17 cellular contexts compared by ENCODE assay signal in the genomic region with DNA sequence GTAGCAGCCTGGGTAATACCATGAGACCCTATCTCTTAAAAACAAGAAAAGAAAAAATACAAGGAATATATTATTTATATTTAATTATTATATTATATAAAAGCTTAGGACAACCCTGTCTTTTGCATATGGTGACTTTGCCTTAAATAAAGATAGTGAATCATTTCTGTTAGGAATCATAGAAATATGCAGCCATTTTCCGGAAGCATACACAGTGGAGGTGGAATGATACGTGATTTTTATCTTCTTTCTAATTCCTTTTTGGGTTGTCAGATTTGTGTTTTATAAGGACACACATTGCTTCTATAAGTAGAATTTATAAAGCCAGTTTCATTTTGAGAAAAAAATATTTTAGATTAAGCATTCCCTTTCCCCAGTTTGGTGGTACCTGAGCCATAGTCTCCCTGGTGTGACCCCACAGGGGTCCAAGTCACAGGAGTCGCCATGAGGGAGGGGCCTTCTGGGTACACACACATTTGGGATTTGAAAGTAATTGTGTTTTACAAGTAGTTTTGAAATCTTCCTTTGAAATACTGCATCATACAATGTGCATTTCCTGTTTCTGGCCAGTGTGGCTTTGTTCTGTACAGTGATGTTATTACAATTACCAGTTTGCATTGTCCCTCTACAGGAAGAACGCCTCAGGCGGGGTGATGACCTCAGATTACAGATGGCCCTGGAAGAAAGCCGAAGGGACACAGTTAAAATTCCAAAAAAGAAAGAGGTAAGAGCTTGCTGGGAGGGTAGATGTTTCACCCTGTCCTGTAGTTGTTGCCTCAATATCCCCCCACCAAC. TPM values are rescaled to one million over a fixed set of nuclear protein-coding genes. Genes with fewer than 3 reads are reported as not detected.
A peak's percentile ranks its signal among the peaks of the same experiment; 100 is the strongest.
DNase-seq lines count a peak whose midpoint lies in the region; ATAC-seq, FAIRE-seq and TF ChIP-seq lines count a peak whose summit lies in the region.
"Had no signal": no experiment of that assay in that cellular context is flagged by ENCODE, and none has a peak within 500 bp of the region (broad histone marks: within the 10 kb centered on the region; RNA-seq: fewer than 3 reads in every experiment).

No MANE protein-coding gene starts in this region.

- no peaks in the 10 kb centered on the region for H3K27me3 Mint-ChIP-seq in osteocyte (ENCODE audit: unreplicated experiment)
- H3K27me3 Mint-ChIP-seq: central memory CD8-positive, alpha-beta T cell had no signal

- H3K27ac Mint-ChIP-seq in osteocyte (ENCODE audit: unreplicated experiment): peak overlapping the region; percentile 38
- H3K27ac Mint-ChIP-seq: CD4-positive, CD25-positive, alpha-beta regulatory T cell; nephron progenitor cell; T-helper 2 cell treated with Interferon-gamma antibody and Interleukin-4, amounts not matched to agents 5 μg/mL and 100 μg/mL, for 36 hours had no signal

- TF ChIP-seq CTCF in esophagus muscularis mucosa (IDR thresholded peaks at IDR 0.05) (no peak), osteocyte (IDR thresholded peaks at IDR 0.05) (no peak)

- H3K9me3 ChIP-seq in BLaER1 treated with 17β-estradiol and CSF1 and Interleukin-3, amounts not matched to agents 10 nM and 100 nM (replicated peaks in 1 of 11): no peaks in the 10 kb centered on the region
- no peaks in the 10 kb centered on the region for H3K9me3 ChIP-seq in esophagus muscularis mucosa

- FAIRE-seq in frontal cortex (lab: Jason Lieb, UNC): no peak
- FAIRE-seq: islet of Langerhans, K562 had no signal

- no peaks in the 10 kb centered on the region for H3K36me3 ChIP-seq in BLaER1 treated with 17β-estradiol and CSF1 and Interleukin-3, amounts not matched to agents 10 nM and 100 nM
- H3K36me3 ChIP-seq in esophagus muscularis mucosa: peaks cover 20 to 61% (median 51%) of the 10 kb centered on the region in 4 donors

- H3K4me2 ChIP-seq in BLaER1 treated with 17β-estradiol and CSF1 and Interleukin-3, amounts not matched to agents 10 nM and 100 nM: peak overlapping the region; percentile 31 to 85 (median 69)
- H3K4me2 ChIP-seq: PC-9 had no signal

- peaks cover 60 to 97% (median 79%) of the 10 kb centered on the region in 11 experiments for H3K27me3 ChIP-seq in BLaER1 treated with 17β-estradiol and CSF1 and Interleukin-3, amounts not matched to agents 10 nM and 100 nM
- no peaks in the 10 kb centered on the region for H3K27me3 ChIP-seq in esophagus muscularis mucosa

- intact Hi-C loops in esophagus muscularis mucosa (cut with DNase I): no loop called here

- H3K4me1 ChIP-seq in BLaER1 treated with 17β-estradiol and CSF1 and Interleukin-3, amounts not matched to agents 10 nM and 100 nM: peaks cover 59 to 83% (median 79%) of the 10 kb centered on the region in 10 experiments
- H3K4me1 ChIP-seq in esophagus muscularis mucosa: peaks cover 26 to 39% (median 31%) of the 10 kb centered on the region in 4 donors

- DNase-seq in NCI-H146 treated with DMSO at 0.1 percent for 48 hours (lab: John Stamatoyannopoulos, UW; ENCODE audit: unreplicated experiment) (peak; percentile 12), esophagus muscularis mucosa (ENCODE audit: extremely low spot score) (no peak), osteocyte (ENCODE audit: extremely low spot score, unreplicated experiment) (no peak), frontal cortex (ENCODE audit: low spot score in 2 of 2) (no peak)
- no peak for DNase-seq in stimulated activated CD8-positive, alpha-beta memory T cell treated with anti-CD3 and anti-CD28 coated beads, Interleukin-4, amount 100 ng/mL, for 48 hours
- DNase-seq: activated CD4-positive, alpha-beta T cell treated with anti-CD3 and anti-CD28 coated beads, Interleukin-2, amount 50 U/mL, for 4 hours; activated gamma-delta T cell treated with Interleukin-2 at 50 U/mL for 16 hours; CD4-positive, CD25-positive, alpha-beta regulatory T cell; nephron progenitor cell had no signal

- TF ChIP-seq EP300 in esophagus muscularis mucosa (IDR thresholded peaks at IDR 0.05): no peak

- H3K36me3 Mint-ChIP-seq in osteocyte (ENCODE audit: unreplicated experiment): peaks cover 16% of the 10 kb centered on the region

- H3K9me3 Mint-ChIP-seq in osteocyte (ENCODE audit: unreplicated experiment): no peaks in the 10 kb centered on the region
- H3K9me3 Mint-ChIP-seq: CD4-positive, CD25-positive, alpha-beta regulatory T cell; central memory CD8-positive, alpha-beta T cell; nephron progenitor cell; T-helper 2 cell treated with Interferon-gamma antibody and Interleukin-4, amounts not matched to agents 5 μg/mL and 100 μg/mL, for 36 hours had no signal

- no peak for TF ChIP-seq POLR2A in esophagus muscularis mucosa (IDR thresholded peaks at IDR 0.05; ENCODE audit: low read depth)

- WGBS in esophagus muscularis mucosa: 73% methylated on average over 6 of the region's 6 CpGs

- peaks cover 7% of the 10 kb centered on the region for H3K4me1 Mint-ChIP-seq in osteocyte (ENCODE audit: unreplicated experiment)

- H3K9ac ChIP-seq in BLaER1 treated with 17β-estradiol and CSF1 and Interleukin-3, amounts not matched to agents 10 nM and 100 nM: no peak overlapping the region; a peak in 1 of 22 replicates

- ATAC-seq in GM18519 (IDR thresholded peaks at IDR 0.05; ENCODE audit: low FRiP score, unreplicated experiment): no peak
- no peak for ATAC-seq in GM21737 (IDR thresholded peaks at IDR 0.05; ENCODE audit: unreplicated experiment)
- ATAC-seq: K562 had no signal

- no peak overlapping the region for H3K4me3 ChIP-seq in BLaER1 treated with 17β-estradiol and CSF1 and Interleukin-3, amounts not matched to agents 10 nM and 100 nM
- no peak overlapping the region for H3K4me3 ChIP-seq in esophagus muscularis mucosa
- H3K4me3 ChIP-seq: K562, PC-9 had no signal

- H3K27ac ChIP-seq in BLaER1 treated with 17β-estradiol and CSF1 and Interleukin-3, amounts not matched to agents 10 nM and 100 nM: peak overlapping the region in 6 of 11 experiments; percentile 6 to 54 (median 26); a peak in 8 of 22 replicates
- H3K27ac ChIP-seq in esophagus muscularis mucosa (replicated peaks in 1 of 4): peak overlapping the region in 3 of 4 donors; percentile 15 to 48 (median 42)
- H3K27ac ChIP-seq: PC-9 had no signal

- no peak overlapping the region for H3K4me3 Mint-ChIP-seq in osteocyte (ENCODE audit: unreplicated experiment)
- H3K4me3 Mint-ChIP-seq: CD4-positive, CD25-positive, alpha-beta regulatory T cell; central memory CD8-positive, alpha-beta T cell; nephron progenitor cell; T-helper 2 cell treated with Interferon-gamma antibody and Interleukin-4, amounts not matched to agents 5 μg/mL and 100 μg/mL, for 36 hours had no signal

- peaks cover 0 to 52% (median 6%) of the 10 kb centered on the region in 11 experiments; a peak in 8 of 22 replicates for H4K20me1 ChIP-seq in BLaER1 treated with 17β-estradiol and CSF1 and Interleukin-3, amounts not matched to agents 10 nM and 100 nM

RNA-seq across cellular contexts. Expression of gene B9D1, which starts 50.9 kb away (rescaled TPM):
- total RNA-seq in esophagus muscularis mucosa (10 to 100 TPM in 1 of 4 donors, 1 to 10 TPM in 3; 9.5 to 13.8 (median 9.9) TPM), osteocyte (15.8 and 16.5 TPM in 2 replicates), frontal cortex (12.6 TPM)
